ENCODE assay signal across 8 cellular contexts in the genomic region with DNA sequence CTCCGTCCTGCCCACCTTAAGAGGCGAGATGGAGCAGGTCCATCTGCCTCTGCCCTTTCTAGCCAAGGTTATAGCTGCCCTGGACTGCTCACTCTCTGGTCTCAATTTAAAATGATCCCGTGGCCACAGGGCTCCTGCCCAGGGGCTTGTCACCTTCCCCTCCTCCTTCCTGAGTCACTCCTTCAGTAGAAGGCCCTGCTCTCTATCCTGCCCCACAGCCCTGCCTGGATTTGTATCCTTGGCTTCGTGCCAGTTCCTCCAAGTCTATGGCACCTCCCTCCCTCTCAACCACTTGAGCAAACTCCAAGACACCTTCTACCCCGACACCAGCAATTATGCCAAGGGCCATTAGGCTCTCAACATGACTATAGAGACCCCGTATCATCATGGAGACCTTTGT.
A peak's percentile ranks its signal among the peaks of the same experiment; 100 is the strongest.
DNase-seq lines count a peak whose midpoint lies in the region; ATAC-seq and TF ChIP-seq lines count a peak whose summit lies in the region.
"Not testable (repeated sequence)": the region's sequence is repeated elsewhere in the genome, so short reads cannot be mapped to it uniquely, and the experiment has no call there.

No MANE protein-coding gene starts in this region.

- H3K4me1 ChIP-seq in Caco-2; HCT116 (ENCODE audit: control insufficient read depth in 1 of 2, insufficient read depth in 2 of 2, low read length in 2 of 2); left lung; aorta (ENCODE audit: control insufficient read depth in 1 of 2, insufficient read depth in 2 of 2, low read length in 2 of 2): not testable (repeated sequence)

- CTCF ChIA-PET in Caco-2 (lab: Charles Lee); HCT116 (lab: Charles Lee): not testable (repeated sequence)

- H3K4me3 Mint-ChIP-seq in Caco-2 (ENCODE audit: unreplicated experiment); activated CD4-positive, alpha-beta T cell treated with anti-CD3 and anti-CD28 coated beads, Interleukin-2, amount 10 ng/mL, durations not matched to agents 24 days and 14 days: not testable (repeated sequence)

- H3K79me2 ChIP-seq in HCT116 (ENCODE audit: insufficient read depth, low read length): not testable (repeated sequence)

- not testable (repeated sequence) for H3K27ac ChIP-seq in HCT116 (ENCODE audit: low read depth, low read length); left lung; aorta (ENCODE audit: low read depth in 1 of 2, low read length in 2 of 2)

- TF ChIP-seq CTCF in Caco-2 (IDR thresholded peaks at IDR 0.05; ENCODE audit: insufficient read depth in 1 of 2, low read depth in 1 of 2, low read length in 1 of 2, severe bottlenecking in 1 of 2, unreplicated experiment in 1 of 2); HCT116 (IDR thresholded peaks at IDR 0.05 in 2 of 3, conservative IDR thresholded peaks at IDR 0.05 in 1 of 3; ENCODE audit: borderline replicate concordance in 1 of 3, insufficient read depth in 1 of 3, low read depth in 2 of 3, low read length in 2 of 3); epithelial cell of esophagus (IDR thresholded peaks at IDR 0.05; ENCODE audit: insufficient read depth, low read depth, low read length, missing control alignments); left lung (IDR thresholded peaks at IDR 0.05): not testable (repeated sequence)

- not testable (repeated sequence) for H3K9ac ChIP-seq in HCT116 (ENCODE audit: low read length)

- WGBS in aorta, 2 donors: 54 to 56% methylated on average over 5 of the region's 6 CpGs

- not testable (repeated sequence) for H3K9me3 Mint-ChIP-seq in Caco-2 (ENCODE audit: unreplicated experiment); activated CD4-positive, alpha-beta T cell treated with anti-CD3 and anti-CD28 coated beads, Interleukin-2, amount 10 ng/mL, durations not matched to agents 24 days and 14 days

- not testable (repeated sequence) for H3K9me2 ChIP-seq in HCT116 (ENCODE audit: insufficient read depth)

- ATAC-seq in HCT116 (peak; percentile 45; the same call in 1 of the 2 replicates), left lung (peak; percentile 54), aorta (ENCODE audit: low FRiP score) (peak; percentile 8)

- not testable (repeated sequence) for H2AFZ ChIP-seq in HCT116 (ENCODE audit: low read depth, low read length, poor library complexity, severe bottlenecking)

- not testable (repeated sequence) for H3K4me3 ChIP-seq in Caco-2 (ENCODE audit: low read depth, low read length); HCT116 (replicated peaks in 1 of 2; ENCODE audit: low read depth in 1 of 2, low read length in 2 of 2); epithelial cell of esophagus (ENCODE audit: low read length); left lung; aorta (ENCODE audit: low read length in 2 of 2)

- not testable (repeated sequence) for H3K36me3 ChIP-seq in Caco-2 (ENCODE audit: control insufficient read depth, insufficient read depth, low read length); HCT116 (ENCODE audit: control insufficient read depth in 1 of 2, insufficient read depth in 2 of 2, low read length in 2 of 2); left lung; aorta (ENCODE audit: control insufficient read depth in 1 of 2, insufficient read depth in 2 of 2, low read length in 1 of 2)

- H4K20me1 ChIP-seq in HCT116 (ENCODE audit: insufficient read depth): not testable (repeated sequence)

- RAD21 ChIA-PET in HCT116 (lab: Charles Lee; ENCODE audit: low non-redundant PET in 1 of 2, low total read pairs in 2 of 2, uncharacterized antibody in 2 of 2, unreplicated experiment in 2 of 2): not testable (repeated sequence)

- not testable (repeated sequence) for H3K9me3 ChIP-seq in Caco-2; HCT116 (ENCODE audit: control insufficient read depth in 1 of 2, insufficient read depth in 1 of 2, low read depth in 1 of 2, low read length in 2 of 2); left lung; aorta (ENCODE audit: control insufficient read depth, low read length)

- TSS peak; percentile 18 for BruUV-seq in Caco-2 (replicated peaks; lab: Mats Ljungman, UMichigan)
- not testable (repeated sequence) for BruUV-seq in HCT116 (replicated peaks; lab: Mats Ljungman, UMichigan)

- not testable (repeated sequence) for H3K27me3 ChIP-seq in Caco-2 (replicated peaks; ENCODE audit: control insufficient read depth, insufficient read depth, low read length); HCT116 (ENCODE audit: insufficient read depth, low read length); left lung; aorta (ENCODE audit: control insufficient read depth in 1 of 2, insufficient read depth in 2 of 2, low read length in 1 of 2)

- DNase-seq in Caco-2: peak in 1 of 2 experiments; percentile 26
- DNase-seq in HCT116 (ENCODE audit: low read depth, low spot score); left lung; aorta: not testable (repeated sequence)
- peak; percentile 56 for DNase-seq in NCI-H2227 (lab: John Stamatoyannopoulos, UW; ENCODE audit: unreplicated experiment)
- DNase-seq in activated CD4-positive, alpha-beta T cell treated with anti-CD3 and anti-CD28 coated beads, Interleukin-2, amount 10 ng/mL, durations not matched to agents 24 days and 14 days: peak; percentile 47
- DNase-seq in epithelial cell of esophagus (ENCODE audit: low read depth): peak; percentile 54
- DNase-seq in renal cortical epithelial cell (ENCODE audit: low read depth): peak; percentile 4

- not testable (repeated sequence) for H3K4me2 ChIP-seq in HCT116 (ENCODE audit: low read length)

- H3K4me1 Mint-ChIP-seq in Caco-2 (ENCODE audit: low read depth, unreplicated experiment); activated CD4-positive, alpha-beta T cell treated with anti-CD3 and anti-CD28 coated beads, Interleukin-2, amount 10 ng/mL, durations not matched to agents 24 days and 14 days: not testable (repeated sequence)

- TF ChIP-seq POLR2A in HCT116 (IDR thresholded peaks at IDR 0.05; ENCODE audit: borderline replicate concordance, extremely low read depth, insufficient read depth, insufficient read length): not testable (repeated sequence)

- H3K36me3 Mint-ChIP-seq in Caco-2 (ENCODE audit: insufficient read depth, unreplicated experiment): peaks cover 12% of the 10 kb centered on the region
- not testable (repeated sequence) for H3K36me3 Mint-ChIP-seq in activated CD4-positive, alpha-beta T cell treated with anti-CD3 and anti-CD28 coated beads, Interleukin-2, amount 10 ng/mL, durations not matched to agents 24 days and 14 days (ENCODE audit: low read depth)

- POLR2A ChIA-PET in Caco-2 (lab: Charles Lee); HCT116 (lab: Charles Lee): not testable (repeated sequence)

- intact Hi-C loops in Caco-2 (cut with micrococcal nuclease; ENCODE audit: unreplicated experiment); HCT116 (cut with micrococcal nuclease); activated CD4-positive, alpha-beta T cell treated with anti-CD3 and anti-CD28 coated beads, Interleukin-2, amount 10 ng/mL, durations not matched to agents 24 days and 14 days (cut with micrococcal nuclease); aorta (cut with DNase I): not testable (repeated sequence)
- intact Hi-C loops in left lung (cut with DNase I): loop anchor here in 1 of 2 donors (10.0 kb wide), 1 partner anchor 249 kb away; no protein-coding TSS in a partner anchor

- TF ChIP-seq RAD21 in HCT116 (IDR thresholded peaks at IDR 0.05; ENCODE audit: low read depth): not testable (repeated sequence)

- not testable (repeated sequence) for H3K27me3 Mint-ChIP-seq in Caco-2 (ENCODE audit: insufficient read depth, unreplicated experiment); activated CD4-positive, alpha-beta T cell treated with anti-CD3 and anti-CD28 coated beads, Interleukin-2, amount 10 ng/mL, durations not matched to agents 24 days and 14 days

- not testable (repeated sequence) for H3K27ac Mint-ChIP-seq in Caco-2 (ENCODE audit: unreplicated experiment); activated CD4-positive, alpha-beta T cell treated with anti-CD3 and anti-CD28 coated beads, Interleukin-2, amount 10 ng/mL, durations not matched to agents 24 days and 14 days
